25 cellular contexts compared by ENCODE assay signal in genomic region chr1:58722967-58723366, GRCh38. TPM values are rescaled to one million over a fixed set of nuclear protein-coding genes. Genes with fewer than 3 reads are reported as not detected.
DNase-seq lines count a peak whose midpoint lies in the region; ATAC-seq and TF ChIP-seq lines count a peak whose summit lies in the region.
"Had no signal": no experiment of that assay in that cellular context is flagged by ENCODE, and none has a peak within 500 bp of the region (broad histone marks: within the 10 kb centered on the region; RNA-seq: fewer than 3 reads in every experiment).

No MANE protein-coding gene starts in this region.

- H3K4me1 ChIP-seq in SK-N-SH (ENCODE audit: control insufficient read depth in 1 of 2, insufficient read depth in 2 of 2, low read depth in 1 of 2, low read length in 1 of 2) = peaks cover 6 to 12% of the 10 kb centered on the region in 2 experiments; a peak in 3 of 4 replicates
- H3K4me1 ChIP-seq: HAP-1 had no signal

- H3K9me3 ChIP-seq in MG63 (no peaks in the 10 kb centered on the region), SK-N-SH (no peaks in the 10 kb centered on the region)
- H3K9me3 ChIP-seq: HAP-1 had no signal

- no peak for TF ChIP-seq CTCF in choroid plexus epithelial cell (conservative IDR thresholded peaks at IDR 0.05; ENCODE audit: low read depth, low read length)
- no peak for TF ChIP-seq CTCF in SK-N-SH (IDR thresholded peaks at IDR 0.05)

- TF ChIP-seq RAD21 in SK-N-SH (IDR thresholded peaks at IDR 0.05; ENCODE audit: low read length) = no peak

- no peaks in the 10 kb centered on the region for H3K79me2 ChIP-seq in SK-N-SH (ENCODE audit: insufficient read depth)

- no peak overlapping the region for H3K9ac ChIP-seq in SK-N-SH

- H3F3A ChIP-seq in SK-N-SH (replicated peaks; ENCODE audit: insufficient read depth) = peaks cover 7% of the 10 kb centered on the region

- H3K9me2 ChIP-seq in SK-N-SH = no peaks in the 10 kb centered on the region

- H2AFZ ChIP-seq in SK-N-SH (ENCODE audit: low read depth) = no peak overlapping the region

- POLR2A ChIA-PET in SK-N-SH (lab: Yijun Ruan, JAX) = no interaction called here

- 86% methylated on average over 1 of the region's 1 CpG for WGBS in SK-N-SH (ENCODE audit: low lambda C conversion rate)

- DNase-seq in left cardiac atrium (no peak), left ventricle myocardium superior (no peak), MG63 (peak; percentile 23), choroid plexus epithelial cell (ENCODE audit: low read depth) (peak; percentile 65), SK-N-DZ (ENCODE audit: low spot score) (no peak), SK-N-SH (no peak)
- DNase-seq: activated CD4-positive, alpha-beta T cell treated with anti-CD3 and anti-CD28 coated beads for 4 hours; anterior cingulate cortex; caudate nucleus; CD8-positive, alpha-beta memory T cell; dermis blood vessel endothelial cell; kidney glomerular epithelial cell; NCI-H1417; NCI-H2081 treated with DMSO at 0.1 percent for 48 hours; NCI-H446; NK-92 treated with Interleukin-12 subunit alpha and Interleukin-12 subunit beta, amount 100 ng/mL, for 24 hours; SHP77 treated with DMSO at 0.1 percent for 48 hours; stimulated activated CD4-positive, alpha-beta T cell treated with anti-CD3 and anti-CD28 coated beads, Interleukin-1b, Interleukin-23, amount 100 ng/mL, for 48 hours; T-helper 1 cell had no signal

- H3K4me2 ChIP-seq in SK-N-SH = no peak overlapping the region

- intact Hi-C loops in left cardiac atrium (cut with DNase I) (no loop called here), left ventricle myocardium superior (cut with micrococcal nuclease) (no loop called here)

- H3K27ac ChIP-seq in SK-N-SH (ENCODE audit: low read depth in 2 of 2, low read length in 1 of 2) = no peak overlapping the region
- H3K27ac ChIP-seq: HL-60, skin epidermis had no signal

- CTCF ChIA-PET in SK-N-SH (lab: Yijun Ruan, JAX) = no interaction called here

- H3K4me3 ChIP-seq in MG63 (no peak overlapping the region), choroid plexus epithelial cell (ENCODE audit: low read depth, low read length) (no peak overlapping the region), SK-N-SH (ENCODE audit: low read depth in 2 of 2, low read length in 1 of 2) (no peak overlapping the region)
- H3K4me3 ChIP-seq: HAP-1, skin epidermis had no signal

- TF ChIP-seq EP300 in SK-N-SH (IDR thresholded peaks at IDR 0.05; ENCODE audit: borderline replicate concordance in 1 of 2, low read depth in 1 of 2, low read length in 1 of 2) = no peak

- no peaks in the 10 kb centered on the region for H4K20me1 ChIP-seq in SK-N-SH (ENCODE audit: insufficient read depth)

- no peaks in the 10 kb centered on the region for H3K27me3 ChIP-seq in MG63
- no peaks in the 10 kb centered on the region for H3K27me3 ChIP-seq in SK-N-SH (ENCODE audit: insufficient read depth)

- H3K36me3 ChIP-seq in MG63 = no peaks in the 10 kb centered on the region
- no peaks in the 10 kb centered on the region for H3K36me3 ChIP-seq in SK-N-SH (replicated peaks in 1 of 2; ENCODE audit: control insufficient read depth in 1 of 2, insufficient read depth in 2 of 2, low read length in 1 of 2)
- H3K36me3 ChIP-seq: HAP-1 had no signal

- ATAC-seq in left cardiac atrium = peak; percentile 50 to 71
- ATAC-seq in left ventricle myocardium superior = no peak
- no peak for ATAC-seq in HG03045 (IDR thresholded peaks at IDR 0.05; ENCODE audit: unreplicated experiment)
- no peak for ATAC-seq in GM19324 (IDR thresholded peaks at IDR 0.05; ENCODE audit: low FRiP score, unreplicated experiment)
- ATAC-seq: Panc1 had no signal

TF ChIP-seq in SK-N-SH, 30 proteins besides CTCF, POLR2A, EP300 and RAD21:
- TF ChIP-seq, protein P1, sequence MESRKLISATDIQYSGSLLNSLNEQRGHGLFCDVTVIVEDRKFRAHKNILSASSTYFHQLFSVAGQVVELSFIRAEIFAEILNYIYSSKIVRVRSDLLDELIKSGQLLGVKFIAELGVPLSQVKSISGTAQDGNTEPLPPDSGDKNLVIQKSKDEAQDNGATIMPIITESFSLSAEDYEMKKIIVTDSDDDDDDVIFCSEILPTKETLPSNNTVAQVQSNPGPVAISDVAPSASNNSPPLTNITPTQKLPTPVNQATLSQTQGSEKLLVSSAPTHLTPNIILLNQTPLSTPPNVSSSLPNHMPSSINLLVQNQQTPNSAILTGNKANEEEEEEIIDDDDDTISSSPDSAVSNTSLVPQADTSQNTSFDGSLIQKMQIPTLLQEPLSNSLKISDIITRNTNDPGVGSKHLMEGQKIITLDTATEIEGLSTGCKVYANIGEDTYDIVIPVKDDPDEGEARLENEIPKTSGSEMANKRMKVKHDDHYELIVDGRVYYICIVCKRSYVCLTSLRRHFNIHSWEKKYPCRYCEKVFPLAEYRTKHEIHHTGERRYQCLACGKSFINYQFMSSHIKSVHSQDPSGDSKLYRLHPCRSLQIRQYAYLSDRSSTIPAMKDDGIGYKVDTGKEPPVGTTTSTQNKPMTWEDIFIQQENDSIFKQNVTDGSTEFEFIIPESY (IDR thresholded peaks at IDR 0.05; ENCODE audit: borderline replicate concordance, low read depth) = no peak
- TF ChIP-seq MXI1 (IDR thresholded peaks at IDR 0.05; ENCODE audit: low read depth, low read length) = no peak
- TF ChIP-seq TCF12 (IDR thresholded peaks at IDR 0.05) = no peak
- no peak for TF ChIP-seq SMC3 (IDR thresholded peaks at IDR 0.05; ENCODE audit: low read depth, low read length)
- no peak for TF ChIP-seq TEAD4 (IDR thresholded peaks at IDR 0.05; ENCODE audit: borderline replicate concordance, insufficient read depth)
- no peak for TF ChIP-seq PBX3 (IDR thresholded peaks at IDR 0.05)
- no peak for TF ChIP-seq CHD2 (IDR thresholded peaks at IDR 0.05; ENCODE audit: low read length, partially characterized antibody)

RNA-seq across cellular contexts. Expression of gene MYSM1, which starts 23.1 kb away (rescaled TPM):
- total RNA-seq in left cardiac atrium (10 to 100 TPM; 19.0 to 28.5 TPM), left ventricle myocardium superior (22.3 TPM)
- total RNA-seq in MG63 (2014; rRNA removed; shearing (Covaris generic); ENCODE audit: low replicate concordance) = 3.3 and 12.3 TPM in 2 replicates
- polyA plus RNA-seq in SK-N-DZ (2014; cell fraction: cytosol; rRNA removed) = 8.0 and 13.1 TPM in 2 replicates
- polyA plus RNA-seq in SK-N-DZ (2014; cell fraction: nucleus; rRNA removed) = 35.4 and 72.6 TPM in 2 replicates
- 10.7 and 14.2 TPM in 2 replicates for polyA plus RNA-seq in SK-N-SH (2012; rRNA removed)
- polyA plus RNA-seq in SK-N-SH (2012; cell fraction: cytosol; rRNA removed) = 5.5 and 7.0 TPM in 2 replicates
- polyA plus RNA-seq in SK-N-SH (2012; cell fraction: nucleus; rRNA removed) = 18.6 and 49.2 TPM in 2 replicates

Comparison
In these comparisons a context has a peak if more than half of its experiments do, and no peak if none do; other contexts are left out.
1. ATAC-seq: peak in left cardiac atrium (2 of 2); none in left ventricle myocardium superior (single experiment), HG03045 (single experiment) and GM19324 (single experiment).
2. DNase-seq: peak in MG63 (single experiment) and choroid plexus epithelial cell (single experiment); none in left cardiac atrium (single experiment), left ventricle myocardium superior (single experiment), SK-N-DZ (single experiment) and SK-N-SH (single experiment).